ENCODE assay signal across 8 cellular contexts in the genomic region with DNA sequence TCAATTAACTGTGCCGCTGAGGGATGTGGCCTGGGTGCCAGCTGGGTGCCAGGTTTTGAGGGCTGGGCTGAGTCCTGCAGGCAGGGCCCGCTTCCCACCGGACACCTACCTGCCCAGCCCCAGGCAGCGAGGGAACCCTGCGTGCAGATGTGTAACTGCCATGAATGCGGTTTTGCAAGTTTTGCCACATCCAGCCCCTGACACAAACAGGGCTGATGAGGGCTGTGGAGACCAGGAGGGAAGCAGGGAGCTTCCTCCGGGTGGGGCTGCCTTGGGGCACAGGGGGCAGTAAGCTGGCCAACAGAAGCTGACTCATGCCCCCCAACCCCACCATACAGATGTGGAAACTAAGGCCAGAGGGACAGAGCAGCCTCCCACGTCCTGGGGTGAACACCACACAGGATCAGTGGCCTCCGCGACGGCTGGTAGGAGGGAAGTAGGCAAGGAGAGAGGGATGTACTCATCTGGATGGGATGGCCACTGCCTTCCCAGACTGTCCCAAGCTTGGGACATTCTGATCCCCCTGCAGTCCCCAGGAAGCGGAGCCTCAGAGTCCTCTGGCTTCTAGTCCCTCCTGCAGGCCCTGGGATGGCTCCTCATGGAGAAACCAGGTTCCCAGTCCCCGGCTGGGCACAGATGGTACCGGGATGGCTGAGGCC. TPM values are rescaled to one million over a fixed set of nuclear protein-coding genes. Genes with fewer than 3 reads are reported as not detected.
A peak's percentile ranks its signal among the peaks of the same experiment; 100 is the strongest.
DNase-seq lines count a peak whose midpoint lies in the region; ATAC-seq and TF ChIP-seq lines count a peak whose summit lies in the region.

No MANE protein-coding gene starts in this region.

- peaks cover 11% of the 10 kb centered on the region for H3K36me3 ChIP-seq in thoracic aorta

- no peak for DNase-seq in T-helper 2 cell treated with Interferon-gamma antibody and Interleukin-4, amounts not matched to agents 5 μg/mL and 100 μg/mL, for 36 hours (ENCODE audit: low spot score)
- DNase-seq in T-helper 2 cell, result no peak
- no peak for DNase-seq in activated T-helper 2 cell treated with anti-CD3 and anti-CD28 coated beads, Interferon-gamma antibody, Interleukin-2, Interleukin-4, amounts not matched to agents 10 μg/mL and 5 μg/mL and 100 μg/mL, durations not matched to agents 14 hours and 24 hours and 36 hours (ENCODE audit: low spot score)
- peak; percentile 91 for DNase-seq in islet precursor cell
- no peak for DNase-seq in thoracic aorta (ENCODE audit: low spot score)
- no peak for DNase-seq in NK-92 (lab: John Stamatoyannopoulos, UW; ENCODE audit: unreplicated experiment)
- no peak for DNase-seq in T-helper 9 cell
- DNase-seq in NCI-H524 (lab: John Stamatoyannopoulos, UW), result no peak

- intact Hi-C loops in activated T-helper 2 cell treated with anti-CD3 and anti-CD28 coated beads, Interferon-gamma antibody, Interleukin-2, Interleukin-4, amounts not matched to agents 10 μg/mL and 5 μg/mL and 100 μg/mL, durations not matched to agents 14 hours and 24 hours and 36 hours (cut with micrococcal nuclease), result no loop called here

- peak overlapping the region; percentile 84 for H3K4me3 ChIP-seq in thoracic aorta

- TF ChIP-seq CTCF in thoracic aorta (IDR thresholded peaks at IDR 0.05), result no peak

- no peaks in the 10 kb centered on the region for H3K9me3 Mint-ChIP-seq in T-helper 2 cell treated with Interferon-gamma antibody and Interleukin-4, amounts not matched to agents 5 μg/mL and 100 μg/mL, for 36 hours
- no peaks in the 10 kb centered on the region for H3K9me3 Mint-ChIP-seq in activated T-helper 2 cell treated with anti-CD3 and anti-CD28 coated beads, Interferon-gamma antibody, Interleukin-2, Interleukin-4, amounts not matched to agents 10 μg/mL and 5 μg/mL and 100 μg/mL, durations not matched to agents 14 hours and 24 hours and 36 hours

- H3K27me3 ChIP-seq in thoracic aorta (replicated peaks; ENCODE audit: insufficient read depth), result no peaks in the 10 kb centered on the region

- peaks cover 38 to 55% of the 10 kb centered on the region in 2 donors for H3K4me1 ChIP-seq in thoracic aorta (ENCODE audit: control insufficient read depth in 1 of 2, low read depth in 2 of 2)

- no peak for ATAC-seq in thoracic aorta (ENCODE audit: insufficient number of reproducible peaks, low FRiP score, low read depth)

- H3K9me3 ChIP-seq in thoracic aorta, result no peaks in the 10 kb centered on the region

- H3K27ac Mint-ChIP-seq in T-helper 2 cell treated with Interferon-gamma antibody and Interleukin-4, amounts not matched to agents 5 μg/mL and 100 μg/mL, for 36 hours, result no peak overlapping the region
- H3K27ac Mint-ChIP-seq in activated T-helper 2 cell treated with anti-CD3 and anti-CD28 coated beads, Interferon-gamma antibody, Interleukin-2, Interleukin-4, amounts not matched to agents 10 μg/mL and 5 μg/mL and 100 μg/mL, durations not matched to agents 14 hours and 24 hours and 36 hours, result no peak overlapping the region

- H3K4me1 Mint-ChIP-seq in T-helper 2 cell treated with Interferon-gamma antibody and Interleukin-4, amounts not matched to agents 5 μg/mL and 100 μg/mL, for 36 hours (ENCODE audit: low read depth), result peaks cover 14% of the 10 kb centered on the region
- H3K4me1 Mint-ChIP-seq in activated T-helper 2 cell treated with anti-CD3 and anti-CD28 coated beads, Interferon-gamma antibody, Interleukin-2, Interleukin-4, amounts not matched to agents 10 μg/mL and 5 μg/mL and 100 μg/mL, durations not matched to agents 14 hours and 24 hours and 36 hours (ENCODE audit: low read depth), result peaks cover 16% of the 10 kb centered on the region

- H3K4me3 Mint-ChIP-seq in T-helper 2 cell treated with Interferon-gamma antibody and Interleukin-4, amounts not matched to agents 5 μg/mL and 100 μg/mL, for 36 hours, result peak overlapping the region; percentile 78
- peak overlapping the region; percentile 74 for H3K4me3 Mint-ChIP-seq in activated T-helper 2 cell treated with anti-CD3 and anti-CD28 coated beads, Interferon-gamma antibody, Interleukin-2, Interleukin-4, amounts not matched to agents 10 μg/mL and 5 μg/mL and 100 μg/mL, durations not matched to agents 14 hours and 24 hours and 36 hours (ENCODE audit: low read depth)

- no peak overlapping the region for H3K27ac ChIP-seq in thoracic aorta

- peaks cover 1% of the 10 kb centered on the region for H3K36me3 Mint-ChIP-seq in T-helper 2 cell treated with Interferon-gamma antibody and Interleukin-4, amounts not matched to agents 5 μg/mL and 100 μg/mL, for 36 hours (ENCODE audit: low read depth)
- H3K36me3 Mint-ChIP-seq in activated T-helper 2 cell treated with anti-CD3 and anti-CD28 coated beads, Interferon-gamma antibody, Interleukin-2, Interleukin-4, amounts not matched to agents 10 μg/mL and 5 μg/mL and 100 μg/mL, durations not matched to agents 14 hours and 24 hours and 36 hours (ENCODE audit: low read depth), result no peaks in the 10 kb centered on the region

- H3K27me3 Mint-ChIP-seq in T-helper 2 cell treated with Interferon-gamma antibody and Interleukin-4, amounts not matched to agents 5 μg/mL and 100 μg/mL, for 36 hours (ENCODE audit: low read depth), result no peaks in the 10 kb centered on the region
- no peaks in the 10 kb centered on the region for H3K27me3 Mint-ChIP-seq in activated T-helper 2 cell treated with anti-CD3 and anti-CD28 coated beads, Interferon-gamma antibody, Interleukin-2, Interleukin-4, amounts not matched to agents 10 μg/mL and 5 μg/mL and 100 μg/mL, durations not matched to agents 14 hours and 24 hours and 36 hours (ENCODE audit: low read depth)

RNA-seq across cellular contexts. Expression of a gene that starts 1.6 kb away (rescaled TPM):
- 21.1 and 25.0 TPM in 2 replicates for total RNA-seq in activated T-helper 2 cell treated with anti-CD3 and anti-CD28 coated beads, Interferon-gamma antibody, Interleukin-2, Interleukin-4, amounts not matched to agents 10 μg/mL and 5 μg/mL and 100 μg/mL, durations not matched to agents 14 hours and 24 hours and 36 hours
- 10 to 100 TPM; 23.8 to 23.9 TPM for total RNA-seq in thoracic aorta

RNA-seq across cellular contexts. Expression of a gene that starts 11.5 kb away (rescaled TPM):
- total RNA-seq in activated T-helper 2 cell treated with anti-CD3 and anti-CD28 coated beads, Interferon-gamma antibody, Interleukin-2, Interleukin-4, amounts not matched to agents 10 μg/mL and 5 μg/mL and 100 μg/mL, durations not matched to agents 14 hours and 24 hours and 36 hours, result 124 TPM in 2 replicates
- 10 to 100 TPM; 56.0 to 64.5 TPM for total RNA-seq in thoracic aorta

RNA-seq across cellular contexts. Expression of a gene that starts 57.0 kb away (rescaled TPM):
- 0.05 TPM in 1 of 2 replicates, not detected in the other for total RNA-seq in activated T-helper 2 cell treated with anti-CD3 and anti-CD28 coated beads, Interferon-gamma antibody, Interleukin-2, Interleukin-4, amounts not matched to agents 10 μg/mL and 5 μg/mL and 100 μg/mL, durations not matched to agents 14 hours and 24 hours and 36 hours
- not detected for total RNA-seq in thoracic aorta
